In genomic region chr20:5833309-5833941, GRCh38 we compare ENCODE assay signal across 20 cellular contexts.
DNase-seq lines count a peak whose midpoint lies in the region; ATAC-seq and TF ChIP-seq lines count a peak whose summit lies in the region.
"Had no signal": no experiment of that assay in that cellular context is flagged by ENCODE, and none has a peak within 500 bp of the region (broad histone marks: within the 10 kb centered on the region; RNA-seq: fewer than 3 reads in every experiment).

No MANE protein-coding gene starts in this region.

- no peaks in the 10 kb centered on the region for H3K27me3 ChIP-seq in CD8-positive, alpha-beta memory T cell (ENCODE audit: insufficient read depth, low read length, poor library complexity, severe bottlenecking)
- H3K27me3 ChIP-seq in heart left ventricle (no peaks in the 10 kb centered on the region), aorta (ENCODE audit: control insufficient read depth in 1 of 2, insufficient read depth in 2 of 2, low read length in 1 of 2) (no peaks in the 10 kb centered on the region)
- H3K27me3 ChIP-seq in naive thymus-derived CD4-positive, alpha-beta T cell (ENCODE audit: control insufficient read depth in 2 of 2, insufficient read depth in 2 of 2, low read length in 2 of 2), result no peaks in the 10 kb centered on the region
- H3K27me3 ChIP-seq: Peyer's patch had no signal

- H3K4me1 ChIP-seq in CD8-positive, alpha-beta memory T cell (ENCODE audit: insufficient read depth, low read length), result peaks cover 25% of the 10 kb centered on the region
- H3K4me1 ChIP-seq in heart left ventricle (peaks cover 0 to 44% (median 24%) of the 10 kb centered on the region in 12 donors), aorta (ENCODE audit: control insufficient read depth in 1 of 2, insufficient read depth in 2 of 2, low read length in 2 of 2) (peaks cover 3 to 4% of the 10 kb centered on the region in 2 donors)
- peaks cover 15 to 17% of the 10 kb centered on the region in 2 donors for H3K4me1 ChIP-seq in naive thymus-derived CD4-positive, alpha-beta T cell (ENCODE audit: control insufficient read depth in 2 of 2, insufficient read depth in 2 of 2, low read length in 2 of 2)

- POLR2A ChIA-PET in CD8-positive, alpha-beta memory T cell (lab: Charles Lee), result no interaction called here
- POLR2A ChIA-PET in naive thymus-derived CD4-positive, alpha-beta T cell (lab: Charles Lee), result interaction anchor here (0.7 kb wide), 1 partner anchor 240 kb away, joined by 4 read pairs; no protein-coding TSS in a partner anchor

- no peak for TF ChIP-seq POLR2A in heart left ventricle (IDR thresholded peaks at IDR 0.05)

- intact Hi-C loops in heart left ventricle (cut with DNase I), result loop anchor here in 2 of 10 donors (5.0 to 10.0 kb wide), 2 partner anchors 51 to 54 kb away; no protein-coding TSS in a partner anchor
- intact Hi-C loops in naive thymus-derived CD4-positive, alpha-beta T cell (cut with micrococcal nuclease), result loop anchor here in 1 of 2 donors (10.0 kb wide), 1 partner anchor 709 kb away; the partner anchor contains the start of gene CDS2
- intact Hi-C loops in aorta (cut with DNase I), result no loop called here

- H3K36me3 ChIP-seq in CD8-positive, alpha-beta memory T cell (ENCODE audit: insufficient read depth, low read length), result no peaks in the 10 kb centered on the region
- no peaks in the 10 kb centered on the region for H3K36me3 ChIP-seq in heart left ventricle
- no peaks in the 10 kb centered on the region for H3K36me3 ChIP-seq in naive thymus-derived CD4-positive, alpha-beta T cell (ENCODE audit: control insufficient read depth in 2 of 3, insufficient read depth in 3 of 3, low read length in 3 of 3)
- no peaks in the 10 kb centered on the region for H3K36me3 ChIP-seq in aorta (ENCODE audit: control insufficient read depth in 1 of 2, insufficient read depth in 2 of 2, low read length in 1 of 2)
- H3K36me3 ChIP-seq: Peyer's patch had no signal

- H3K4me3 Mint-ChIP-seq in CD8-positive, alpha-beta memory T cell, result no peak overlapping the region
- no peak overlapping the region for H3K4me3 Mint-ChIP-seq in T-helper 17 cell
- no peak overlapping the region for H3K4me3 Mint-ChIP-seq in naive thymus-derived CD4-positive, alpha-beta T cell
- H3K4me3 Mint-ChIP-seq: CD8-positive, alpha-beta T cell; IgD-negative memory B cell had no signal

- H3K27ac ChIP-seq in CD8-positive, alpha-beta memory T cell (ENCODE audit: low read depth, low read length), result no peak overlapping the region
- peak overlapping the region; percentile 55 to 88 (median 72) for H3K27ac ChIP-seq in heart left ventricle
- H3K27ac ChIP-seq in naive thymus-derived CD4-positive, alpha-beta T cell (ENCODE audit: low read depth, low read length), result no peak overlapping the region
- H3K27ac ChIP-seq in aorta (ENCODE audit: low read depth in 1 of 2, low read length in 2 of 2), result no peak overlapping the region
- H3K27ac ChIP-seq: Peyer's patch had no signal

- H3K27me3 Mint-ChIP-seq in CD8-positive, alpha-beta memory T cell, result peaks cover 0 to 1% of the 10 kb centered on the region in 2 donors
- H3K27me3 Mint-ChIP-seq in T-helper 17 cell, result no peaks in the 10 kb centered on the region
- H3K27me3 Mint-ChIP-seq in naive thymus-derived CD4-positive, alpha-beta T cell, result no peaks in the 10 kb centered on the region
- H3K27me3 Mint-ChIP-seq: IgD-negative memory B cell had no signal

- CTCF ChIA-PET in CD8-positive, alpha-beta memory T cell (lab: Charles Lee), result interaction anchor here (1.4 kb wide), 1 partner anchor 12 kb away, joined by 3 read pairs; no protein-coding TSS in a partner anchor
- CTCF ChIA-PET in naive thymus-derived CD4-positive, alpha-beta T cell (lab: Charles Lee), result no interaction called here

- no peak for DNase-seq in CD8-positive, alpha-beta memory T cell
- DNase-seq in T-helper 17 cell (no peak), heart left ventricle (peak in 2 of 5 donors; percentile 15 to 37), aorta (no peak)
- no peak for DNase-seq in naive thymus-derived CD4-positive, alpha-beta T cell
- no peak for DNase-seq in activated CD4-positive, CD25-positive, alpha-beta regulatory T cell (lab: John Stamatoyannopoulos, UW)
- DNase-seq in activated CD8-positive, alpha-beta memory T cell treated with anti-CD3 and anti-CD28 coated beads, Interleukin-2, amount 50 U/mL, for 4 hours, result no peak
- DNase-seq: AML-193; CD8-positive, alpha-beta T cell; DMS 273 treated with DMSO at 0.1 percent for 48 hours; H7; MV-4-11; NCI-H1417 treated with DMSO at 0.1 percent for 48 hours; NCI-H2029; NCI-H2171 treated with DMSO at 0.1 percent for 48 hours; NCI-H510A; Peyer's patch; SIG-M5 had no signal

- no peak for TF ChIP-seq CTCF in heart left ventricle (IDR thresholded peaks at IDR 0.05)

- peak overlapping the region in 7 of 8 donors; percentile 21 to 99 (median 76) for H3K27ac Mint-ChIP-seq in CD8-positive, alpha-beta memory T cell
- peak overlapping the region; percentile 99 for H3K27ac Mint-ChIP-seq in T-helper 17 cell
- H3K27ac Mint-ChIP-seq in naive thymus-derived CD4-positive, alpha-beta T cell, result peak overlapping the region in 7 of 9 donors; percentile 72 to 97 (median 88)
- H3K27ac Mint-ChIP-seq: IgD-negative memory B cell had no signal

- H3K9me3 Mint-ChIP-seq in CD8-positive, alpha-beta memory T cell, result peaks cover 1 to 8% (median 3%) of the 10 kb centered on the region in 5 donors
- H3K9me3 Mint-ChIP-seq in naive thymus-derived CD4-positive, alpha-beta T cell, result peaks cover 0 to 25% (median 3%) of the 10 kb centered on the region in 11 donors

- 69 to 76% (median 72%) methylated on average over 6 of the region's 6 CpGs for WGBS in heart left ventricle, 4 donors
- 77 to 78% methylated on average over 6 of the region's 6 CpGs for WGBS in aorta, 2 donors

- no peak for ATAC-seq in T-helper 17 cell
- peak; percentile 92 to 97 (median 94) for ATAC-seq in heart left ventricle
- no peak for ATAC-seq in naive thymus-derived CD4-positive, alpha-beta T cell
- no peak for ATAC-seq in aorta (ENCODE audit: low FRiP score)
- no peak for ATAC-seq in GM19328 (IDR thresholded peaks at IDR 0.05; ENCODE audit: unreplicated experiment)
- ATAC-seq: CD8-positive, alpha-beta T cell had no signal

- H3K9me3 ChIP-seq in CD8-positive, alpha-beta memory T cell (ENCODE audit: low read length), result no peaks in the 10 kb centered on the region
- H3K9me3 ChIP-seq in T-helper 17 cell (ENCODE audit: control insufficient read depth, low read length, poor library complexity, severe bottlenecking) (no peaks in the 10 kb centered on the region), heart left ventricle (no peaks in the 10 kb centered on the region), aorta (ENCODE audit: control insufficient read depth, low read length) (no peaks in the 10 kb centered on the region)
- no peaks in the 10 kb centered on the region for H3K9me3 ChIP-seq in naive thymus-derived CD4-positive, alpha-beta T cell (ENCODE audit: control insufficient read depth in 2 of 3, low read length in 3 of 3)
- H3K9me3 ChIP-seq: Peyer's patch had no signal

- H3K4me1 Mint-ChIP-seq in CD8-positive, alpha-beta memory T cell, result peaks cover 29 to 52% (median 42%) of the 10 kb centered on the region in 3 donors
- peaks cover 24% of the 10 kb centered on the region for H3K4me1 Mint-ChIP-seq in T-helper 17 cell
- H3K4me1 Mint-ChIP-seq in naive thymus-derived CD4-positive, alpha-beta T cell, result peaks cover 19 to 47% (median 36%) of the 10 kb centered on the region in 7 donors

- no peak overlapping the region for H3K4me3 ChIP-seq in CD8-positive, alpha-beta memory T cell (ENCODE audit: low read length)
- H3K4me3 ChIP-seq in heart left ventricle, result no peak overlapping the region
- H3K4me3 ChIP-seq in naive thymus-derived CD4-positive, alpha-beta T cell (ENCODE audit: low read length), result no peak overlapping the region
- no peak overlapping the region for H3K4me3 ChIP-seq in aorta (ENCODE audit: low read length in 2 of 2)
- H3K4me3 ChIP-seq: Peyer's patch had no signal

- H3K36me3 Mint-ChIP-seq in CD8-positive, alpha-beta memory T cell, result peaks cover 12 to 21% (median 14%) of the 10 kb centered on the region in 3 donors
- peaks cover 3% of the 10 kb centered on the region for H3K36me3 Mint-ChIP-seq in T-helper 17 cell (ENCODE audit: low read depth)
- H3K36me3 Mint-ChIP-seq in naive thymus-derived CD4-positive, alpha-beta T cell, result peaks cover 0 to 31% (median 21%) of the 10 kb centered on the region in 5 donors

Comparison
In these comparisons a context has a peak if more than half of its experiments do, and no peak if none do; other contexts are left out.
1. H3K27ac ChIP-seq: peak in heart left ventricle (12 of 12); none in CD8-positive, alpha-beta memory T cell (single experiment), naive thymus-derived CD4-positive, alpha-beta T cell (single experiment) and aorta (0 of 2).
2. ATAC-seq: peak in heart left ventricle (4 of 4); none in T-helper 17 cell (single experiment), naive thymus-derived CD4-positive, alpha-beta T cell (single experiment), aorta (single experiment) and GM19328 (single experiment).
3. Peak in every context shown above with its lines, with median percentiles within 50 percentile points of each other: H3K27ac Mint-ChIP-seq.